Comparison of ENCODE assay signal across 7 cellular contexts in the genomic region with DNA sequence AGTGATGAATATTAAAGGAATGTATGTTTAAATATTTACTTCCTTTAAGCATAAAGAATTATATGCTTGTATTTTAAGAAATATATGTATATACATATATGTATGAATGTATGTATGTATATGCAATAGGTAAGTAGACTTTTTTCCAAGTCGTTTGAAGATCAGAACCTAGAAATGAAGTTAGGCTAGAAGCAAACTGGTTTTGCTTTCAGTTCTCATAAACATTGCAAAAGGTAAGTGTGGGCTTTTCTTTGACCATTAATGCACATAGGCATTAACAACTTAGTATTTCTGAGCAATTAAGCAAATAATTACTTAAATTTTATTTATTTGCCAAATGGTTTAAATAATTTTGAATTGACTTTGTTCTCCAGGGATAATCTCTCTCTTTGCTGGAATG. TPM values are rescaled to one million over a fixed set of nuclear protein-coding genes. Genes with fewer than 3 reads are reported as not detected.
DNase-seq lines count a peak whose midpoint lies in the region; ATAC-seq and TF ChIP-seq lines count a peak whose summit lies in the region.
"Not testable (repeated sequence)": the region's sequence is repeated elsewhere in the genome, so short reads cannot be mapped to it uniquely, and the experiment has no call there.

No MANE protein-coding gene starts in this region.

- POLR2A ChIA-PET in PC-3 (lab: Charles Lee; ENCODE audit: unreplicated experiment) = not testable (repeated sequence)

- H3K36me3 ChIP-seq in PC-3 (ENCODE audit: low read depth, low read length) = not testable (repeated sequence)

- H3K79me2 ChIP-seq in PC-3 (ENCODE audit: low read length) = not testable (repeated sequence)

- not testable (repeated sequence) for BruUV-seq in PC-3 (replicated peaks; lab: Mats Ljungman, UMichigan)

- H3K4me3 ChIP-seq in PC-3 (ENCODE audit: low read length) = not testable (repeated sequence)

- CTCF ChIA-PET in PC-3 (lab: Charles Lee) = not testable (repeated sequence)

- H4K20me1 ChIP-seq in PC-3 (ENCODE audit: low read length) = not testable (repeated sequence)

- intact Hi-C loops in PC-3 (cut with micrococcal nuclease) = not testable (repeated sequence)

- H2AFZ ChIP-seq in PC-3 (ENCODE audit: low read length) = not testable (repeated sequence)

- not testable (repeated sequence) for H3K9me3 ChIP-seq in PC-3 (ENCODE audit: low read length)

- not testable (repeated sequence) for TF ChIP-seq CTCF in PC-3 (conservative IDR thresholded peaks at IDR 0.05; ENCODE audit: low read depth, low read length)

- H3F3A ChIP-seq in PC-3 (ENCODE audit: low read length, unreplicated experiment) = not testable (repeated sequence)

- DNase-seq in PC-3 = not testable (repeated sequence)

- peak; percentile 61 for ATAC-seq in GM18517 (IDR thresholded peaks at IDR 0.05; ENCODE audit: unreplicated experiment)
- peak; percentile 47 for ATAC-seq in GM19035 (IDR thresholded peaks at IDR 0.05; ENCODE audit: unreplicated experiment)
- peak; percentile 57 for ATAC-seq in GM21390 (IDR thresholded peaks at IDR 0.05; ENCODE audit: unreplicated experiment)
- peak; percentile 55 for ATAC-seq in GM21723 (IDR thresholded peaks at IDR 0.05; ENCODE audit: unreplicated experiment)
- peak; percentile 35 for ATAC-seq in HG02938 (IDR thresholded peaks at IDR 0.05; ENCODE audit: unreplicated experiment)
- peak; percentile 48 for ATAC-seq in HG03354 (IDR thresholded peaks at IDR 0.05; ENCODE audit: poor library complexity, severe bottlenecking, unreplicated experiment)
- ATAC-seq in PC-3 = peak; percentile 55

- not testable (repeated sequence) for H3K27me3 ChIP-seq in PC-3 (ENCODE audit: low read length)

- H3K4me1 ChIP-seq in PC-3 (ENCODE audit: insufficient read depth, low read length) = not testable (repeated sequence)

- H3K9ac ChIP-seq in PC-3 (ENCODE audit: low read length) = not testable (repeated sequence)

- H3K4me2 ChIP-seq in PC-3 (ENCODE audit: low read length) = not testable (repeated sequence)

- not testable (repeated sequence) for H3K27ac ChIP-seq in PC-3 (ENCODE audit: low read length)

- H3K9me2 ChIP-seq in PC-3 (replicated peaks; ENCODE audit: low read length) = not testable (repeated sequence)

RNA-seq across cellular contexts. Expression of gene KCNMB3, which starts 10.6 kb away (rescaled TPM):
- total RNA-seq in PC-3 (2014; rRNA removed) = 1.2 and 2.3 TPM in 2 replicates
